1 cellular context compared by ENCODE assay signal in the genomic region with DNA sequence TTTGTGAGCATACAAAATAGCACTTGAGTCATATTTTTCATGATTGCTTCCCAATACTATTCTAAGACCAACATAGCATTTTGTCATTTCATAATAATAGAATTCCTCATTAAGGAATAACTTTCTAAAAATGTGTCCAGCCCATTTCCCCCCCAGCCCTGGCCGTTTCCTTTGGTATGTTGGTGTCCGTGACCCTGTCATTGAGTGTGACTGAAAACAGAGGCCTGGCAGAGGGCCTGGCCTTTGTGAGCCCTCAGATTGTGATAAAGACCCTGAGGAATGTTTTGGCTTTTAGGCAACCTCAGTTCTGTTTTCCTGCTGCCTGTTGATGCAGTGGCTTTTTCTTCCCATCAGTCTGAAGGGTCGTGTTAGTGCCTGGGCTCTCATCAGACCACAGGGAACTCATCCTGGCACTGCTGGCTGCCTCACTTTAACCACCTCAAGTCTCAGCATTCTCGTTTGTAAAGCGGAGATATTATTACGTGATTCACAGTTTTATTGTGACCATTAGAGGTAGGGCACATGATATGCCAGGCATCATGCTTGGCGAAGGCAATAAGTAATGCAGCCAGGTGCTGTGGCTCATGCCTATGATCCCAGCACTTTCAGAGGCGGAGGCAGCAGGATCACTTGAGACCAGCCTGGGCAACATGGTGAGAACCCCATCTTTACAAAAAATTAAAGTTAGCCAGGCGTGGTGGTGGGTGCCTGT.
TF ChIP-seq lines count a peak whose summit lies in the region.

No MANE protein-coding gene starts in this region.

TF ChIP-seq in A549, 52 proteins besides CTCF, POLR2A, EP300 and RAD21 (continued from another document):
- TF ChIP-seq, protein P1, sequence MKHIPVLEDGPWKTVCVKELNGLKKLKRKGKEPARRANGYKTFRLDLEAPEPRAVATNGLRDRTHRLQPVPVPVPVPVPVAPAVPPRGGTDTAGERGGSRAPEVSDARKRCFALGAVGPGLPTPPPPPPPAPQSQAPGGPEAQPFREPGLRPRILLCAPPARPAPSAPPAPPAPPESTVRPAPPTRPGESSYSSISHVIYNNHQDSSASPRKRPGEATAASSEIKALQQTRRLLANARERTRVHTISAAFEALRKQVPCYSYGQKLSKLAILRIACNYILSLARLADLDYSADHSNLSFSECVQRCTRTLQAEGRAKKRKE (CRISPR knock-in tag; IDR thresholded peaks at IDR 0.05; ENCODE audit: low read depth) = no peak
- TF ChIP-seq HOXB13 (CRISPR knock-in tag; IDR thresholded peaks at IDR 0.05; ENCODE audit: low read depth) (0 out of 2 replicates have a peak, but pooled peaks have one; percentile 6), MYC (IDR thresholded peaks at IDR 0.05; ENCODE audit: borderline replicate concordance, low read length) (no peak), RARB (CRISPR knock-in tag; IDR thresholded peaks at IDR 0.05) (no peak), FOSB (CRISPR knock-in tag; IDR thresholded peaks at IDR 0.05) (no peak)
TF ChIP-seq in A549: peak in this region for 1.
